Comparison of ENCODE assay signal across 10 cellular contexts in genomic region chr14:73553845-73554244, GRCh38. TPM values are rescaled to one million over a fixed set of nuclear protein-coding genes. Genes with fewer than 3 reads are reported as not detected.
"Had no signal": no experiment of that assay in that cellular context is flagged by ENCODE, and none has a peak within 500 bp of the region (broad histone marks: within the 10 kb centered on the region; RNA-seq: fewer than 3 reads in every experiment).

No MANE protein-coding gene starts in this region.

- H3K27me3 Mint-ChIP-seq: IgD-negative memory B cell had no signal

- H3K4me2 ChIP-seq: KMS-11 had no signal

- H3K27ac Mint-ChIP-seq: H9, IgD-negative memory B cell had no signal

- ATAC-seq: HepG2 had no signal

- H3K27ac ChIP-seq: GM23248, HL-60, KMS-11 had no signal

- H3K36me3 Mint-ChIP-seq: IgD-negative memory B cell had no signal

- H3K9me3 Mint-ChIP-seq: H9 had no signal

- H3K4me1 Mint-ChIP-seq: IgD-negative memory B cell had no signal

- H2AFZ ChIP-seq: GM23248 had no signal

- FAIRE-seq: HepG2 had no signal

- DNase-seq: GM23248, H9, HCEC 1CT, KBM-7 had no signal

- H3K4me3 ChIP-seq: GM23248 had no signal

- H3K9ac ChIP-seq: GM23248, KMS-11 had no signal

- H3K4me3 Mint-ChIP-seq: H9, IgD-negative memory B cell had no signal

RNA-seq across cellular contexts. Expression of gene HEATR4, which starts 4.9 kb away (rescaled TPM):
- total RNA-seq: H4, HT1080 had no signal
- polyA plus RNA-seq: HepG2 had no signal

RNA-seq across cellular contexts. Expression of gene ACOT1, which starts 16.9 kb away (rescaled TPM):
- total RNA-seq: H4, HT1080 had no signal

RNA-seq across cellular contexts. Expression of gene ACOT4, which starts 37.8 kb away (rescaled TPM):
- total RNA-seq: HT1080 had no signal

RNA-seq across cellular contexts. Expression of gene ACOT6, which starts 58.5 kb away (rescaled TPM):
- total RNA-seq: GM23248, H4, H9, HT1080 had no signal
- polyA plus RNA-seq: GM23248, IgD-negative memory B cell had no signal
